8 cellular contexts compared by ENCODE assay signal in the genomic region with DNA sequence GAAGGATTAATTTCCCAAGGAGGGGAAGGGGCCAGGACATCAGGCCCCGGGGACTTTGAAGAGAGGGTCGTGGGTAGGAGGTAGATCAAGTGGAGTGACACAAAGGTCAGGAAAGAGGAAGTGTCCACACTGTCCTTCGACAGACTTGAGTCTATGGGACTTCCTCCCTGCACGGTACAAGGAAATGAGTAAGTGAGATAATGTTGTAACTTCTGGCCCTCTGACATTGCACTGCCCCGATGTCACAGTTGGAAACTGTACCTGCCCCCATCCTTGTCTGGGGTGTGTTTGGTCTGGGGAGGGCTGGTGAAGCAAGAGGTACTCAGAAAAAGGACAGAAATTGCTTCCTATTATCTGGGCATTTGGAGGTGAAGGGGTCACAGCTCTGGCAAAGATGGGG. TPM values are rescaled to one million over a fixed set of nuclear protein-coding genes. Genes with fewer than 3 reads are reported as not detected.
DNase-seq lines count a peak whose midpoint lies in the region; ATAC-seq lines count a peak whose summit lies in the region.

No MANE protein-coding gene starts in this region.

- peak overlapping the region; percentile 82 for H3K27ac Mint-ChIP-seq in T-helper 1 cell treated with Interleukin-12 subunit alpha and Interleukin-12 subunit beta and Interleukin-4 antibody, amounts not matched to agents 30 μg/mL and 1 μg/mL, for 36 hours

- peaks cover 21% of the 10 kb centered on the region for H3K4me1 Mint-ChIP-seq in T-helper 1 cell treated with Interleukin-12 subunit alpha and Interleukin-12 subunit beta and Interleukin-4 antibody, amounts not matched to agents 30 μg/mL and 1 μg/mL, for 36 hours (ENCODE audit: low read depth)

- no peaks in the 10 kb centered on the region for H3K36me3 Mint-ChIP-seq in T-helper 1 cell treated with Interleukin-12 subunit alpha and Interleukin-12 subunit beta and Interleukin-4 antibody, amounts not matched to agents 30 μg/mL and 1 μg/mL, for 36 hours (ENCODE audit: low read depth)

- H3K27me3 Mint-ChIP-seq in T-helper 1 cell treated with Interleukin-12 subunit alpha and Interleukin-12 subunit beta and Interleukin-4 antibody, amounts not matched to agents 30 μg/mL and 1 μg/mL, for 36 hours (ENCODE audit: low read depth): peaks cover 1% of the 10 kb centered on the region

- intact Hi-C loops in left cardiac atrium (cut with DNase I): no loop called here

- H3K9me3 Mint-ChIP-seq in T-helper 1 cell treated with Interleukin-12 subunit alpha and Interleukin-12 subunit beta and Interleukin-4 antibody, amounts not matched to agents 30 μg/mL and 1 μg/mL, for 36 hours: no peaks in the 10 kb centered on the region

- no peak for DNase-seq in activated CD4-positive, CD25-positive, alpha-beta regulatory T cell (lab: John Stamatoyannopoulos, UW)
- peak; percentile 53 for DNase-seq in left cardiac atrium
- no peak for DNase-seq in stimulated activated naive CD8-positive, alpha-beta T cell treated with anti-CD3 and anti-CD28 coated beads, Interleukin-15, Interleukin-2, amounts not matched to agents 100 U/mL and 50 U/mL, for 24 hours
- DNase-seq in hippocampal formation (lab: John Stamatoyannopoulos, UW): no peak

- ATAC-seq in activated CD4-positive, CD25-positive, alpha-beta regulatory T cell treated with anti-CD3 and anti-CD28 coated beads, Interleukin-2, amount 50 U/mL, for 24 hours: peak; percentile 28 to 30
- peak; percentile 62 to 88 for ATAC-seq in left cardiac atrium
- peak; percentile 51 for ATAC-seq in stimulated activated naive CD8-positive, alpha-beta T cell treated with anti-CD3 and anti-CD28 coated beads, Interleukin-15, Interleukin-2, amounts not matched to agents 100 U/mL and 50 U/mL, for 24 hours
- no peak for ATAC-seq in GM21381 (IDR thresholded peaks at IDR 0.05; ENCODE audit: unreplicated experiment)
- no peak for ATAC-seq in HG03039 (IDR thresholded peaks at IDR 0.05; ENCODE audit: unreplicated experiment)

- H3K4me3 Mint-ChIP-seq in T-helper 1 cell treated with Interleukin-12 subunit alpha and Interleukin-12 subunit beta and Interleukin-4 antibody, amounts not matched to agents 30 μg/mL and 1 μg/mL, for 36 hours: no peak overlapping the region

RNA-seq across cellular contexts. Expression of gene ALOX5AP, which starts 22.2 kb away (rescaled TPM):
- total RNA-seq in left cardiac atrium: 10 to 100 TPM; 12.8 to 26.9 TPM

Comparison
In these comparisons a context has a peak if more than half of its experiments do, and no peak if none do; other contexts are left out.
1. ATAC-seq: peak in activated CD4-positive, CD25-positive, alpha-beta regulatory T cell treated with anti-CD3 and anti-CD28 coated beads, Interleukin-2, amount 50 U/mL, for 24 hours (2 of 2), left cardiac atrium (2 of 2) and stimulated activated naive CD8-positive, alpha-beta T cell treated with anti-CD3 and anti-CD28 coated beads, Interleukin-15, Interleukin-2, amounts not matched to agents 100 U/mL and 50 U/mL, for 24 hours (single experiment); none in GM21381 (single experiment) and HG03039 (single experiment).